In the genomic region with DNA sequence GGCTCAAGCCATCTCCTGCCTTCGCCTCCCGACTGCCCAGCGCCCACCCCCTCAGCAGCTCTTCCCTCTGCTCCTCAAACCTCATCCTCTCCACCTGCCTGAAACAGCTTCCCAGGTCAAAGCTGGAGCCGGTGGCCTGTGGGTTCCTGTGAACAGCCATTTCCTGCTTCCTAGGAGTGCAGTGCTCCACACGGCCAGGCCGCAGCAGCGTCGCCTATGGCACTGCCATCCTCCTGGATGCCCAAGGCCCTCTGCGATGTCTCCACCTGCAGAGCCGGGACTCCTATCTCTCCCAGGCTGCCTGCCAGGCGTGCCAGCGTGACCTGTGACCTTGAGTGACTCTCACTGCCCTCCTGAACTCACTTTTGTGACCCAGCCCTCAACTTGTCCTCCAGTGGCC, we compare ENCODE assay signal across 1 cellular context.
TF ChIP-seq lines count a peak whose summit lies in the region.

No MANE protein-coding gene starts in this region.

TF ChIP-seq in K562, 482 proteins besides CTCF, POLR2A, EP300 and RAD21 (continues in another document):
- TF ChIP-seq, protein P1, sequence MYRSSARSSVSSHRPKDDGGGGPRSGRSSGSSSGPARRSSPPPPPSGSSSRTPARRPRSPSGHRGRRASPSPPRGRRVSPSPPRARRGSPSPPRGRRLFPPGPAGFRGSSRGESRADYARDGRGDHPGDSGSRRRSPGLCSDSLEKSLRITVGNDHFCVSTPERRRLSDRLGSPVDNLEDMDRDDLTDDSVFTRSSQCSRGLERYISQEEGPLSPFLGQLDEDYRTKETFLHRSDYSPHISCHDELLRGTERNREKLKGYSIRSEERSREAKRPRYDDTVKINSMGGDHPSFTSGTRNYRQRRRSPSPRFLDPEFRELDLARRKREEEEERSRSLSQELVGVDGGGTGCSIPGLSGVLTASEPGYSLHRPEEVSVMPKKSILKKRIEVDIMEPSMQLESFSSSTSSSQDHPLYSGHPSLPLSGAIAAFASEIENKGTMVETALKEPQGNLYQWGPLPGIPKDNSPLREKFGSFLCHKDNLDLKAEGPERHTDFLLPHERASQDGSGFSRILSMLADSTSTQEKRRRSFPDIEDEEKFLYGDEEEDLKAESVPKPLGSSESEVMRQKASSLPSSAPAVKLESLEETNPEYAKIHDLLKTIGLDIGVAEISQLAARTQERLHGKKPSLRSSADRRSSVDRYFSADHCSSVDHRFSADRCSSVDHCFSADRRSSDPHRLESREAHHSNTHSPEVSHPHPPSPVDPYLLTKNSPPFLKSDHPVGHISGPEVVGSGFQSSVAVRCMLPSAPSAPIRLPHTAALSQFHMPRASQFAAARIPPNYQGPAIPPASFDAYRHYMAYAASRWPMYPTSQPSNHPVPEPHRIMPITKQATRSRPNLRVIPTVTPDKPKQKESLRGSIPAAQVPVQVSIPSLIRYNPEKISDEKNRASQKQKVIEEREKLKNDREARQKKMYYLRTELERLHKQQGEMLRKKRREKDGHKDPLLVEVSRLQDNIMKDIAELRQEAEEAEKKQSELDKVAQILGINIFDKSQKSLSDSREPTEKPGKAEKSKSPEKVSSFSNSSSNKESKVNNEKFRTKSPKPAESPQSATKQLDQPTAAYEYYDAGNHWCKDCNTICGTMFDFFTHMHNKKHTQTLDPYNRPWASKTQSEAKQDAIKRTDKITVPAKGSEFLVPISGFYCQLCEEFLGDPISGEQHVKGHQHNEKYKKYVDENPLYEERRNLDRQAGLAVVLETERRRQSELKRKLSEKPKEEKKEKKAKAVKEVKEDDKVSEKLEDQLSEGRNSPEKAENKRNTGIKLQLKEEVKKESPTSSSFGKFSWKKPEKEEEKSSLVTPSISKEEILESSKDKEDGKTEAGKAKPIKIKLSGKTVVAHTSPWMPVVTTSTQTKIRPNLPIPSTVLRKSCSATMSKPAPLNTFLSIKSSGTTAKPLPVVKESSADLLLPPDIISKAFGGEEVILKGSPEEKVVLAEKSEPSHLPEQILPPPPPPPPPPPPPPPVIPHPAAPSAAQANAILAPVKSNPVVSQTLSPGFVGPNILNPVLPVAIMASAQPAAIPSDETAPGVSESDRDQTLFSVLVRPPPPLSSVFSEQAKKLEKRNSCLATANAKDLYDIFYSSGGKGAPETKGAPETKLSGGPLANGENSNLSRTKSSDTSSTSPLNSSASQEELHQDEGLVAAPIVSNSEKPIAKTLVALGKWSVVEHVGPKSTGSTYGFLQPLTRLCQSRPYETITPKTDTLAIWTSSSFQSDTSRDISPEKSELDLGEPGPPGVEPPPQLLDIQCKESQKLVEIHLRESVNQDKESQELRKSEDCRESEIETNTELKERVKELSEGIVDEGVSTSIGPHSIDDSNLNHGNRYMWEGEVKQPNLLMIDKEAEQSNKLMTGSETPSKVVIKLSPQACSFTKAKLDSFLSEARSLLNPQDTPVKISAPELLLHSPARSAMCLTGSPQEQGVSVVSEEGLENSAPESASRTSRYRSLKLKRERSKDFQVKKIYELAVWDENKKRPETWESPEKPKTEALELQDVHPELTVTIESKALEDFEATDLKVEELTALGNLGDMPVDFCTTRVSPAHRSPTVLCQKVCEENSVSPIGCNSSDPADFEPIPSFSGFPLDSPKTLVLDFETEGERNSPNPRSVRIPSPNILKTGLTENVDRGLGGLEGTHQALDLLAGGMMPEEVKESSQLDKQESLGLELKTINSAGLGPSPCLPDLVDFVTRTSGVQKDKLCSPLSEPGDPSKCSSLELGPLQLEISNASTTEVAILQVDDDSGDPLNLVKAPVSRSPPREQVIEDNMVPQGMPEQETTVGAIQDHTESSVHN (IDR thresholded peaks at IDR 0.05; ENCODE audit: borderline replicate concordance in 1 of 2, low read depth in 1 of 2): no peak
- TF ChIP-seq NR4A1 (CRISPR knock-in tag; IDR thresholded peaks at IDR 0.05): 0 out of 2 replicates have a peak, but pooled peaks have one; percentile 86
- no peak for TF ChIP-seq NR4A1 (tag; IDR thresholded peaks at IDR 0.05)
- TF ChIP-seq SMARCA5 (IDR thresholded peaks at IDR 0.05): no peak
- TF ChIP-seq, protein P2, sequence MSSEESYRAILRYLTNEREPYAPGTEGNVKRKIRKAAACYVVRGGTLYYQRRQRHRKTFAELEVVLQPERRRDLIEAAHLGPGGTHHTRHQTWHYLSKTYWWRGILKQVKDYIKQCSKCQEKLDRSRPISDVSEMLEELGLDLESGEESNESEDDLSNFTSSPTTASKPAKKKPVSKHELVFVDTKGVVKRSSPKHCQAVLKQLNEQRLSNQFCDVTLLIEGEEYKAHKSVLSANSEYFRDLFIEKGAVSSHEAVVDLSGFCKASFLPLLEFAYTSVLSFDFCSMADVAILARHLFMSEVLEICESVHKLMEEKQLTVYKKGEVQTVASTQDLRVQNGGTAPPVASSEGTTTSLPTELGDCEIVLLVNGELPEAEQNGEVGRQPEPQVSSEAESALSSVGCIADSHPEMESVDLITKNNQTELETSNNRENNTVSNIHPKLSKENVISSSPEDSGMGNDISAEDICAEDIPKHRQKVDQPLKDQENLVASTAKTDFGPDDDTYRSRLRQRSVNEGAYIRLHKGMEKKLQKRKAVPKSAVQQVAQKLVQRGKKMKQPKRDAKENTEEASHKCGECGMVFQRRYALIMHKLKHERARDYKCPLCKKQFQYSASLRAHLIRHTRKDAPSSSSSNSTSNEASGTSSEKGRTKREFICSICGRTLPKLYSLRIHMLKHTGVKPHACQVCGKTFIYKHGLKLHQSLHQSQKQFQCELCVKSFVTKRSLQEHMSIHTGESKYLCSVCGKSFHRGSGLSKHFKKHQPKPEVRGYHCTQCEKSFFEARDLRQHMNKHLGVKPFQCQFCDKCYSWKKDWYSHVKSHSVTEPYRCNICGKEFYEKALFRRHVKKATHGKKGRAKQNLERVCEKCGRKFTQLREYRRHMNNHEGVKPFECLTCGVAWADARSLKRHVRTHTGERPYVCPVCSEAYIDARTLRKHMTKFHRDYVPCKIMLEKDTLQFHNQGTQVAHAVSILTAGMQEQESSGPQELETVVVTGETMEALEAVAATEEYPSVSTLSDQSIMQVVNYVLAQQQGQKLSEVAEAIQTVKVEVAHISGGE (CRISPR knock-in tag; IDR thresholded peaks at IDR 0.05): peak in 1 of 3 experiments; percentile 57; a peak in 1 of 6 replicates
- TF ChIP-seq JUNB (CRISPR knock-in tag; conservative IDR thresholded peaks at IDR 0.05): 0 out of 2 replicates have a peak, but pooled peaks have one; percentile 13
- TF ChIP-seq, protein P3, sequence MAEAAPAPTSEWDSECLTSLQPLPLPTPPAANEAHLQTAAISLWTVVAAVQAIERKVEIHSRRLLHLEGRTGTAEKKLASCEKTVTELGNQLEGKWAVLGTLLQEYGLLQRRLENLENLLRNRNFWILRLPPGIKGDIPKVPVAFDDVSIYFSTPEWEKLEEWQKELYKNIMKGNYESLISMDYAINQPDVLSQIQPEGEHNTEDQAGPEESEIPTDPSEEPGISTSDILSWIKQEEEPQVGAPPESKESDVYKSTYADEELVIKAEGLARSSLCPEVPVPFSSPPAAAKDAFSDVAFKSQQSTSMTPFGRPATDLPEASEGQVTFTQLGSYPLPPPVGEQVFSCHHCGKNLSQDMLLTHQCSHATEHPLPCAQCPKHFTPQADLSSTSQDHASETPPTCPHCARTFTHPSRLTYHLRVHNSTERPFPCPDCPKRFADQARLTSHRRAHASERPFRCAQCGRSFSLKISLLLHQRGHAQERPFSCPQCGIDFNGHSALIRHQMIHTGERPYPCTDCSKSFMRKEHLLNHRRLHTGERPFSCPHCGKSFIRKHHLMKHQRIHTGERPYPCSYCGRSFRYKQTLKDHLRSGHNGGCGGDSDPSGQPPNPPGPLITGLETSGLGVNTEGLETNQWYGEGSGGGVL (CRISPR knock-in tag; IDR thresholded peaks at IDR 0.05): no peak
- TF ChIP-seq, protein P4, sequence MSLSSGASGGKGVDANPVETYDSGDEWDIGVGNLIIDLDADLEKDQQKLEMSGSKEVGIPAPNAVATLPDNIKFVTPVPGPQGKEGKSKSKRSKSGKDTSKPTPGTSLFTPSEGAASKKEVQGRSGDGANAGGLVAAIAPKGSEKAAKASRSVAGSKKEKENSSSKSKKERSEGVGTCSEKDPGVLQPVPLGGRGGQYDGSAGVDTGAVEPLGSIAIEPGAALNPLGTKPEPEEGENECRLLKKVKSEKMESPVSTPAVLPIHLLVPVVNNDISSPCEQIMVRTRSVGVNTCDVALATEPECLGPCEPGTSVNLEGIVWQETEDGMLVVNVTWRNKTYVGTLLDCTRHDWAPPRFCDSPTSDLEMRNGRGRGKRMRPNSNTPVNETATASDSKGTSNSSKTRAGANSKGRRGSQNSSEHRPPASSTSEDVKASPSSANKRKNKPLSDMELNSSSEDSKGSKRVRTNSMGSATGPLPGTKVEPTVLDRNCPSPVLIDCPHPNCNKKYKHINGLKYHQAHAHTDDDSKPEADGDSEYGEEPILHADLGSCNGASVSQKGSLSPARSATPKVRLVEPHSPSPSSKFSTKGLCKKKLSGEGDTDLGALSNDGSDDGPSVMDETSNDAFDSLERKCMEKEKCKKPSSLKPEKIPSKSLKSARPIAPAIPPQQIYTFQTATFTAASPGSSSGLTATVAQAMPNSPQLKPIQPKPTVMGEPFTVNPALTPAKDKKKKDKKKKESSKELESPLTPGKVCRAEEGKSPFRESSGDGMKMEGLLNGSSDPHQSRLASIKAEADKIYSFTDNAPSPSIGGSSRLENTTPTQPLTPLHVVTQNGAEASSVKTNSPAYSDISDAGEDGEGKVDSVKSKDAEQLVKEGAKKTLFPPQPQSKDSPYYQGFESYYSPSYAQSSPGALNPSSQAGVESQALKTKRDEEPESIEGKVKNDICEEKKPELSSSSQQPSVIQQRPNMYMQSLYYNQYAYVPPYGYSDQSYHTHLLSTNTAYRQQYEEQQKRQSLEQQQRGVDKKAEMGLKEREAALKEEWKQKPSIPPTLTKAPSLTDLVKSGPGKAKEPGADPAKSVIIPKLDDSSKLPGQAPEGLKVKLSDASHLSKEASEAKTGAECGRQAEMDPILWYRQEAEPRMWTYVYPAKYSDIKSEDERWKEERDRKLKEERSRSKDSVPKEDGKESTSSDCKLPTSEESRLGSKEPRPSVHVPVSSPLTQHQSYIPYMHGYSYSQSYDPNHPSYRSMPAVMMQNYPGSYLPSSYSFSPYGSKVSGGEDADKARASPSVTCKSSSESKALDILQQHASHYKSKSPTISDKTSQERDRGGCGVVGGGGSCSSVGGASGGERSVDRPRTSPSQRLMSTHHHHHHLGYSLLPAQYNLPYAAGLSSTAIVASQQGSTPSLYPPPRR (CRISPR knock-in tag; IDR thresholded peaks at IDR 0.05; ENCODE audit: borderline replicate concordance): no peak
- no peak for TF ChIP-seq ZNF785 (CRISPR knock-in tag; IDR thresholded peaks at IDR 0.05)
- no peak for TF ChIP-seq ILF3 (IDR thresholded peaks at IDR 0.05; ENCODE audit: borderline replicate concordance)
- TF ChIP-seq, protein P5, sequence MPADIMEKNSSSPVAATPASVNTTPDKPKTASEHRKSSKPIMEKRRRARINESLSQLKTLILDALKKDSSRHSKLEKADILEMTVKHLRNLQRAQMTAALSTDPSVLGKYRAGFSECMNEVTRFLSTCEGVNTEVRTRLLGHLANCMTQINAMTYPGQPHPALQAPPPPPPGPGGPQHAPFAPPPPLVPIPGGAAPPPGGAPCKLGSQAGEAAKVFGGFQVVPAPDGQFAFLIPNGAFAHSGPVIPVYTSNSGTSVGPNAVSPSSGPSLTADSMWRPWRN (IDR thresholded peaks at IDR 0.05; ENCODE audit: low read depth): no peak
- TF ChIP-seq BRF1 (IDR thresholded peaks at IDR 0.05; ENCODE audit: borderline replicate concordance, extremely low read depth, insufficient read length): no peak
- no peak for TF ChIP-seq RNF2 (IDR thresholded peaks at IDR 0.05)
- TF ChIP-seq EP400 (IDR thresholded peaks at IDR 0.05): no peak
- TF ChIP-seq, protein P6, sequence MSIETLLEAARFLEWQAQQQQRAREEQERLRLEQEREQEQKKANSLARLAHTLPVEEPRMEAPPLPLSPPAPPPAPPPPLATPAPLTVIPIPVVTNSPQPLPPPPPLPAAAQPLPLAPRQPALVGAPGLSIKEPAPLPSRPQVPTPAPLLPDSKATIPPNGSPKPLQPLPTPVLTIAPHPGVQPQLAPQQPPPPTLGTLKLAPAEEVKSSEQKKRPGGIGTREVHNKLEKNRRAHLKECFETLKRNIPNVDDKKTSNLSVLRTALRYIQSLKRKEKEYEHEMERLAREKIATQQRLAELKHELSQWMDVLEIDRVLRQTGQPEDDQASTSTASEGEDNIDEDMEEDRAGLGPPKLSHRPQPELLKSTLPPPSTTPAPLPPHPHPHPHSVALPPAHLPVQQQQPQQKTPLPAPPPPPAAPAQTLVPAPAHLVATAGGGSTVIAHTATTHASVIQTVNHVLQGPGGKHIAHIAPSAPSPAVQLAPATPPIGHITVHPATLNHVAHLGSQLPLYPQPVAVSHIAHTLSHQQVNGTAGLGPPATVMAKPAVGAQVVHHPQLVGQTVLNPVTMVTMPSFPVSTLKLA (conservative IDR thresholded peaks at IDR 0.05): no peak
- TF ChIP-seq FOXJ3 (CRISPR knock-in tag; IDR thresholded peaks at IDR 0.05): no peak
- TF ChIP-seq HNRNPL (IDR thresholded peaks at IDR 0.05; ENCODE audit: low read depth, low read length): no peak
- TF ChIP-seq, protein P7, sequence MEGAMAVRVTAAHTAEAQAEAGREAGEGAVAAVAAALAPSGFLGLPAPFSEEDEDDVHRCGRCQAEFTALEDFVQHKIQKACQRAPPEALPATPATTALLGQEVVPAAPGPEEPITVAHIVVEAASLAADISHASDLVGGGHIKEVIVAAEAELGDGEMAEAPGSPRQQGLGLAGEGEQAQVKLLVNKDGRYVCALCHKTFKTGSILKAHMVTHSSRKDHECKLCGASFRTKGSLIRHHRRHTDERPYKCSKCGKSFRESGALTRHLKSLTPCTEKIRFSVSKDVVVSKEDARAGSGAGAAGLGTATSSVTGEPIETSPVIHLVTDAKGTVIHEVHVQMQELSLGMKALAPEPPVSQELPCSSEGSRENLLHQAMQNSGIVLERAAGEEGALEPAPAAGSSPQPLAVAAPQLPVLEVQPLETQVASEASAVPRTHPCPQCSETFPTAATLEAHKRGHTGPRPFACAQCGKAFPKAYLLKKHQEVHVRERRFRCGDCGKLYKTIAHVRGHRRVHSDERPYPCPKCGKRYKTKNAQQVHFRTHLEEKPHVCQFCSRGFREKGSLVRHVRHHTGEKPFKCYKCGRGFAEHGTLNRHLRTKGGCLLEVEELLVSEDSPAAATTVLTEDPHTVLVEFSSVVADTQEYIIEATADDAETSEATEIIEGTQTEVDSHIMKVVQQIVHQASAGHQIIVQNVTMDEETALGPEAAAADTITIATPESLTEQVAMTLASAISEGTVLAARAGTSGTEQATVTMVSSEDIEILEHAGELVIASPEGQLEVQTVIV (CRISPR knock-in tag; IDR thresholded peaks at IDR 0.05; ENCODE audit: borderline replicate concordance): no peak
- TF ChIP-seq ZNF583 (CRISPR knock-in tag; IDR thresholded peaks at IDR 0.05): 0 out of 2 replicates have a peak, but pooled peaks have one; percentile 51
- 0 out of 2 replicates have a peak, but pooled peaks have one; percentile 3 for TF ChIP-seq KDM2B (CRISPR knock-in tag; IDR thresholded peaks at IDR 0.05)
- TF ChIP-seq ZC3H4 (CRISPR knock-in tag; IDR thresholded peaks at IDR 0.05; ENCODE audit: borderline replicate concordance): no peak
- no peak for TF ChIP-seq NFE2 (IDR thresholded peaks at IDR 0.05; ENCODE audit: low read depth)
- no peak for TF ChIP-seq ZBTB7A (IDR thresholded peaks at IDR 0.05; ENCODE audit: borderline replicate concordance, control insufficient read depth, low read depth, low read length)
